23 cellular contexts compared by ENCODE assay signal in genomic region chr10:113284635-113285034, GRCh38.
"Had no signal": no experiment of that assay in that cellular context is flagged by ENCODE, and none has a peak within 500 bp of the region (broad histone marks: within the 10 kb centered on the region; RNA-seq: fewer than 3 reads in every experiment).

No MANE protein-coding gene starts in this region.

- H3K27ac Mint-ChIP-seq: mesothelial cell of epicardium; natural killer cell; nephron progenitor cell; stimulated activated effector memory CD8-positive, alpha-beta T cell treated with anti-CD3 and anti-CD28 coated beads, Interleukin-12 subunit alpha, Interleukin-12 subunit beta, amount 100 ng/mL, for 72 hours had no signal

- H3K27ac ChIP-seq: left ventricle myocardium inferior, neural progenitor cell, neutrophil, pancreas, prostate gland, sigmoid colon, spleen, transverse colon, upper lobe of left lung, vagina had no signal

- H3K36me3 Mint-ChIP-seq: mesothelial cell of epicardium; naive B cell; natural killer cell; neural progenitor cell; stimulated activated effector memory CD8-positive, alpha-beta T cell treated with anti-CD3 and anti-CD28 coated beads, Interleukin-12 subunit alpha, Interleukin-12 subunit beta, amount 100 ng/mL, for 72 hours had no signal

- H3K36me3 ChIP-seq: left ventricle myocardium inferior, neural progenitor cell, neutrophil, pancreas, prostate gland, sigmoid colon, spleen, transverse colon, upper lobe of left lung, vagina had no signal

- H3K4me1 ChIP-seq: left ventricle myocardium inferior, neural progenitor cell, pancreas, prostate gland, sigmoid colon, spleen, transverse colon, upper lobe of left lung, vagina had no signal

- H3K4me3 Mint-ChIP-seq: mesothelial cell of epicardium; naive B cell; natural killer cell; nephron progenitor cell; neural progenitor cell; stimulated activated effector memory CD8-positive, alpha-beta T cell treated with anti-CD3 and anti-CD28 coated beads, Interleukin-12 subunit alpha, Interleukin-12 subunit beta, amount 100 ng/mL, for 72 hours had no signal

- DNase-seq: hypothalamus; islet precursor cell; left ventricle myocardium inferior; mesendoderm; naive B cell; natural killer cell; nephron progenitor cell; pancreas; right cardiac atrium; sigmoid colon; small intestine; spleen; stimulated activated CD4-positive, alpha-beta T cell treated with anti-CD3 and anti-CD28 coated beads, Interleukin-4, amount 100 ng/mL, for 24 hours; stimulated activated naive CD4-positive, alpha-beta T cell treated with Interleukin-2 at 50 U/mL for 16 hours; transverse colon; upper lobe of left lung had no signal

- H3K9ac ChIP-seq: neural progenitor cell had no signal

- H3K4me1 Mint-ChIP-seq: naive B cell; natural killer cell; stimulated activated effector memory CD8-positive, alpha-beta T cell treated with anti-CD3 and anti-CD28 coated beads, Interleukin-12 subunit alpha, Interleukin-12 subunit beta, amount 100 ng/mL, for 72 hours had no signal

- H3K27me3 ChIP-seq: neural progenitor cell, neutrophil, pancreas, sigmoid colon, spleen, transverse colon, upper lobe of left lung, vagina had no signal

- ATAC-seq: natural killer cell; pancreas; stimulated activated effector memory CD8-positive, alpha-beta T cell treated with anti-CD3 and anti-CD28 coated beads, Interleukin-12 subunit alpha, Interleukin-12 subunit beta, amount 100 ng/mL, for 72 hours had no signal

- H3K9me3 Mint-ChIP-seq: naive B cell; natural killer cell; stimulated activated effector memory CD8-positive, alpha-beta T cell treated with anti-CD3 and anti-CD28 coated beads, Interleukin-12 subunit alpha, Interleukin-12 subunit beta, amount 100 ng/mL, for 72 hours had no signal

- H3K27me3 Mint-ChIP-seq: naive B cell had no signal

- H3K4me2 ChIP-seq: neural progenitor cell had no signal

- H3K4me3 ChIP-seq: left ventricle myocardium inferior, lung, neural progenitor cell, pancreas, prostate gland, sigmoid colon, spleen, transverse colon, upper lobe of left lung, vagina had no signal

- H3K9me3 ChIP-seq: left ventricle myocardium inferior, neutrophil, pancreas, prostate gland, sigmoid colon, spleen, transverse colon, upper lobe of left lung, vagina had no signal
